In genomic region chr2:36427790-36428243, GRCh38 we compare ENCODE assay signal across 2 cellular contexts.
A peak's percentile ranks its signal among the peaks of the same experiment; 100 is the strongest.
TF ChIP-seq lines count a peak whose summit lies in the region.

No MANE protein-coding gene starts in this region.

TF ChIP-seq in Ishikawa, 13 proteins besides CTCF, POLR2A, EP300 and RAD21:
- TF ChIP-seq, protein P1, sequence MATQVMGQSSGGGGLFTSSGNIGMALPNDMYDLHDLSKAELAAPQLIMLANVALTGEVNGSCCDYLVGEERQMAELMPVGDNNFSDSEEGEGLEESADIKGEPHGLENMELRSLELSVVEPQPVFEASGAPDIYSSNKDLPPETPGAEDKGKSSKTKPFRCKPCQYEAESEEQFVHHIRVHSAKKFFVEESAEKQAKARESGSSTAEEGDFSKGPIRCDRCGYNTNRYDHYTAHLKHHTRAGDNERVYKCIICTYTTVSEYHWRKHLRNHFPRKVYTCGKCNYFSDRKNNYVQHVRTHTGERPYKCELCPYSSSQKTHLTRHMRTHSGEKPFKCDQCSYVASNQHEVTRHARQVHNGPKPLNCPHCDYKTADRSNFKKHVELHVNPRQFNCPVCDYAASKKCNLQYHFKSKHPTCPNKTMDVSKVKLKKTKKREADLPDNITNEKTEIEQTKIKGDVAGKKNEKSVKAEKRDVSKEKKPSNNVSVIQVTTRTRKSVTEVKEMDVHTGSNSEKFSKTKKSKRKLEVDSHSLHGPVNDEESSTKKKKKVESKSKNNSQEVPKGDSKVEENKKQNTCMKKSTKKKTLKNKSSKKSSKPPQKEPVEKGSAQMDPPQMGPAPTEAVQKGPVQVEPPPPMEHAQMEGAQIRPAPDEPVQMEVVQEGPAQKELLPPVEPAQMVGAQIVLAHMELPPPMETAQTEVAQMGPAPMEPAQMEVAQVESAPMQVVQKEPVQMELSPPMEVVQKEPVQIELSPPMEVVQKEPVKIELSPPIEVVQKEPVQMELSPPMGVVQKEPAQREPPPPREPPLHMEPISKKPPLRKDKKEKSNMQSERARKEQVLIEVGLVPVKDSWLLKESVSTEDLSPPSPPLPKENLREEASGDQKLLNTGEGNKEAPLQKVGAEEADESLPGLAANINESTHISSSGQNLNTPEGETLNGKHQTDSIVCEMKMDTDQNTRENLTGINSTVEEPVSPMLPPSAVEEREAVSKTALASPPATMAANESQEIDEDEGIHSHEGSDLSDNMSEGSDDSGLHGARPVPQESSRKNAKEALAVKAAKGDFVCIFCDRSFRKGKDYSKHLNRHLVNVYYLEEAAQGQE (IDR thresholded peaks at IDR 0.05; ENCODE audit: low read depth): peak; percentile 82
- TF ChIP-seq FOXM1 (IDR thresholded peaks at IDR 0.05; ENCODE audit: borderline replicate concordance, low read depth): no peak

TF ChIP-seq in K562, 482 proteins besides CTCF, POLR2A, EP300 and RAD21 (continued from another document):
- TF ChIP-seq MLX (CRISPR knock-in tag; conservative IDR thresholded peaks at IDR 0.05): no peak
- TF ChIP-seq, protein P2, sequence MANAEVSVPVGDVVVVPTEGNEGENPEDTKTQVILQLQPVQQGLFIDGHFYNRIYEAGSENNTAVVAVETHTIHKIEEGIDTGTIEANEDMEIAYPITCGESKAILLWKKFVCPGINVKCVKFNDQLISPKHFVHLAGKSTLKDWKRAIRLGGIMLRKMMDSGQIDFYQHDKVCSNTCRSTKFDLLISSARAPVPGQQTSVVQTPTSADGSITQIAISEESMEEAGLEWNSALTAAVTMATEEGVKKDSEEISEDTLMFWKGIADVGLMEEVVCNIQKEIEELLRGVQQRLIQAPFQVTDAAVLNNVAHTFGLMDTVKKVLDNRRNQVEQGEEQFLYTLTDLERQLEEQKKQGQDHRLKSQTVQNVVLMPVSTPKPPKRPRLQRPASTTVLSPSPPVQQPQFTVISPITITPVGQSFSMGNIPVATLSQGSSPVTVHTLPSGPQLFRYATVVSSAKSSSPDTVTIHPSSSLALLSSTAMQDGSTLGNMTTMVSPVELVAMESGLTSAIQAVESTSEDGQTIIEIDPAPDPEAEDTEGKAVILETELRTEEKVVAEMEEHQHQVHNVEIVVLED (CRISPR knock-in tag; IDR thresholded peaks at IDR 0.05): no peak
- TF ChIP-seq, protein P3, sequence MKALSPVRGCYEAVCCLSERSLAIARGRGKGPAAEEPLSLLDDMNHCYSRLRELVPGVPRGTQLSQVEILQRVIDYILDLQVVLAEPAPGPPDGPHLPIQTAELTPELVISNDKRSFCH (CRISPR knock-in tag; IDR thresholded peaks at IDR 0.05): no peak
- TF ChIP-seq, protein P3 (tag; IDR thresholded peaks at IDR 0.05): no peak
